10 cellular contexts compared by ENCODE assay signal in the genomic region with DNA sequence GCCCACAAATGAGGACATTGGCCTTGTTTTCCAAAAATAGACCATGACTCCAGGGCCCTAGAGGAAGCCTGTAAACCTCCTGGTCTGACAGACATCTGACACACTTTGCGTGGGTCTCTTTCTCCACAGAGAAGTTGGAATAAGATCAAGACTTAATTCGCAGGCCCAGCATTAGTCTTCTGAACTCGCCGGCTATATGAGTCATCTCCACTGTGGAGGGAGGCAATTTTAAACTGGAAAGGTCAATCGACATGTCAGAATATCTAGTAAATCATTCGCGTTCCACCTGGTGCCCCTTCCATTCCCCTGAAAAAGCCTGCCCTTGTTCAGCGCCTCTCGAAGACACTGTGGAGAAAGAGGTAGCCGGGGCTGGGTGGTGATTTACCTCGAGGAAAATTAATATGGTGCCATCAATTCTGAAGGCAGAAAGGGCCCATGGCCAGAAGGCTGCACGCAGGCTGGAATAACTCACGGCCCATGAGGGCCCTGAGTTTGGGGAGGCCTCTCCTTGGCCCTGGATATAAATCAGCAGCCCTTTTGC.
DNase-seq lines count a peak whose midpoint lies in the region; ATAC-seq, FAIRE-seq and TF ChIP-seq lines count a peak whose summit lies in the region.
"Had no signal": no experiment of that assay in that cellular context is flagged by ENCODE, and none has a peak within 500 bp of the region (broad histone marks: within the 10 kb centered on the region; RNA-seq: fewer than 3 reads in every experiment).

No MANE protein-coding gene starts in this region.

- TF ChIP-seq CTCF in A673 (conservative IDR thresholded peaks at IDR 0.05; ENCODE audit: low read depth, low read length): no peak
- no peak for TF ChIP-seq CTCF in HCT116 (IDR thresholded peaks at IDR 0.05 in 2 of 3, conservative IDR thresholded peaks at IDR 0.05 in 1 of 3; ENCODE audit: borderline replicate concordance in 1 of 3, insufficient read depth in 1 of 3, low read depth in 2 of 3, low read length in 2 of 3)
- TF ChIP-seq CTCF in brain (conservative IDR thresholded peaks at IDR 0.05): no peak
- no peak for TF ChIP-seq CTCF in mesothelial cell of epicardium (IDR thresholded peaks at IDR 0.05; ENCODE audit: unreplicated experiment)

- 46 to 63% (median 58%) methylated on average over 13 of the region's 13 CpGs for WGBS in small intestine, 3 donors

- CTCF ChIA-PET in A673 (lab: Charles Lee): no interaction called here
- CTCF ChIA-PET in HCT116 (lab: Charles Lee): no interaction called here

- H3K27ac ChIP-seq in A673 (ENCODE audit: low read depth, low read length, poor library complexity, severe bottlenecking) (peak overlapping the region; percentile 42), HCT116 (ENCODE audit: low read depth, low read length) (peak overlapping the region; percentile 58), small intestine (ENCODE audit: low read depth in 1 of 2, low read length in 1 of 2) (peak overlapping the region in 1 of 2 donors; percentile 51)

- peak; percentile 28 for TF ChIP-seq RAD21 in HCT116 (IDR thresholded peaks at IDR 0.05; ENCODE audit: low read depth)

- H3K4me3 Mint-ChIP-seq in brain (no peak overlapping the region), mesothelial cell of epicardium (no peak overlapping the region)
- H3K4me3 Mint-ChIP-seq: neural crest cell had no signal

- DNase-seq in A673 (ENCODE audit: low spot score) (peak; percentile 29), HCT116 (ENCODE audit: low read depth, low spot score) (peak; percentile 58), mesothelial cell of epicardium (ENCODE audit: low spot score in 2 of 2, unreplicated experiment in 2 of 2) (no peak), AML-193 (lab: John Stamatoyannopoulos, UW) (no peak), RPMI8226 (no peak), GOT3 (lab: John Stamatoyannopoulos, UW) (no peak), small intestine (no peak)
- DNase-seq: activated CD4-positive, alpha-beta T cell treated with anti-CD3 and anti-CD28 coated beads for 4 hours had no signal

- H3K4me1 Mint-ChIP-seq in brain (peaks cover 49% of the 10 kb centered on the region), mesothelial cell of epicardium (peaks cover 46% of the 10 kb centered on the region)

- no peaks in the 10 kb centered on the region for H3K27me3 Mint-ChIP-seq in brain
- H3K27me3 Mint-ChIP-seq in mesothelial cell of epicardium (ENCODE audit: low read depth): no peaks in the 10 kb centered on the region

- no peak overlapping the region for H2AFZ ChIP-seq in HCT116 (ENCODE audit: low read depth, low read length, poor library complexity, severe bottlenecking)

- peak overlapping the region; percentile 74 for H3K4me2 ChIP-seq in HCT116 (ENCODE audit: low read length)

- no TSS peak for BruUV-seq in A673 (replicated peaks; lab: Mats Ljungman, UMichigan)
- no TSS peak for BruUV-seq in HCT116 (replicated peaks; lab: Mats Ljungman, UMichigan)

- POLR2A ChIA-PET in A673 (lab: Charles Lee; ENCODE audit: low non-redundant PET) (no interaction called here), HCT116 (lab: Charles Lee) (no interaction called here)

- peak; percentile 68 for ATAC-seq in HCT116

- H3K4me3 ChIP-seq in A673 (ENCODE audit: low read depth, low read length, poor library complexity, severe bottlenecking): no peak overlapping the region
- H3K4me3 ChIP-seq in HCT116 (replicated peaks in 1 of 2; ENCODE audit: low read depth in 1 of 2, low read length in 2 of 2): peak overlapping the region in 1 of 2 experiments; percentile 7; a peak in 2 of 4 replicates
- H3K4me3 ChIP-seq in small intestine (ENCODE audit: low read depth in 1 of 2, low read length in 2 of 2): no peak overlapping the region

- RAD21 ChIA-PET in HCT116 (lab: Charles Lee; ENCODE audit: low non-redundant PET in 1 of 2, low total read pairs in 2 of 2, uncharacterized antibody in 2 of 2, unreplicated experiment in 2 of 2): no interaction called here

- H3K79me2 ChIP-seq in HCT116 (ENCODE audit: insufficient read depth, low read length): no peaks in the 10 kb centered on the region

- intact Hi-C loops in A673 (cut with micrococcal nuclease; ENCODE audit: unreplicated experiment): no loop called here
- intact Hi-C loops in HCT116 (cut with micrococcal nuclease): no loop called here

- H3K36me3 Mint-ChIP-seq in brain (peaks cover 10% of the 10 kb centered on the region), mesothelial cell of epicardium (peaks cover 9% of the 10 kb centered on the region)

- peak overlapping the region; percentile 14 for H3K9ac ChIP-seq in HCT116 (ENCODE audit: low read length)

- H3K36me3 ChIP-seq in A673 (ENCODE audit: insufficient read depth, low read length, poor library complexity, severe bottlenecking) (no peaks in the 10 kb centered on the region), HCT116 (ENCODE audit: control insufficient read depth in 1 of 2, insufficient read depth in 2 of 2, low read length in 2 of 2) (no peaks in the 10 kb centered on the region), small intestine (ENCODE audit: control insufficient read depth in 2 of 2, insufficient read depth in 2 of 2, low read length in 2 of 2) (peaks cover 0 to 4% of the 10 kb centered on the region in 2 donors)

- no peaks in the 10 kb centered on the region for H3K9me2 ChIP-seq in HCT116 (ENCODE audit: insufficient read depth)

- no peak for TF ChIP-seq POLR2A in HCT116 (IDR thresholded peaks at IDR 0.05; ENCODE audit: borderline replicate concordance, extremely low read depth, insufficient read depth, insufficient read length)

- H3K4me1 ChIP-seq in A673 (ENCODE audit: insufficient read depth, low read length, poor library complexity, severe bottlenecking): peaks cover 11% of the 10 kb centered on the region
- peaks cover 61 to 72% of the 10 kb centered on the region in 2 experiments for H3K4me1 ChIP-seq in HCT116 (ENCODE audit: control insufficient read depth in 1 of 2, insufficient read depth in 2 of 2, low read length in 2 of 2)
- H3K4me1 ChIP-seq in small intestine (ENCODE audit: control insufficient read depth in 2 of 2, insufficient read depth in 1 of 2, low read depth in 1 of 2, low read length in 1 of 2): peaks cover 2 to 7% of the 10 kb centered on the region in 2 donors

- H3K9me3 Mint-ChIP-seq in brain (no peaks in the 10 kb centered on the region), mesothelial cell of epicardium (no peaks in the 10 kb centered on the region)
- H3K9me3 Mint-ChIP-seq: neural crest cell had no signal

- no peaks in the 10 kb centered on the region for H4K20me1 ChIP-seq in HCT116 (ENCODE audit: insufficient read depth)

- no peaks in the 10 kb centered on the region for H3K9me3 ChIP-seq in A673 (ENCODE audit: low read depth, low read length, poor library complexity, severe bottlenecking)
- H3K9me3 ChIP-seq in HCT116 (ENCODE audit: control insufficient read depth in 1 of 2, insufficient read depth in 1 of 2, low read depth in 1 of 2, low read length in 2 of 2): no peaks in the 10 kb centered on the region
- no peaks in the 10 kb centered on the region for H3K9me3 ChIP-seq in small intestine (ENCODE audit: control insufficient read depth, low read depth)

- H3K27me3 ChIP-seq in A673 (replicated peaks; ENCODE audit: insufficient read depth, low read depth, low read length, poor library complexity) (no peaks in the 10 kb centered on the region), HCT116 (ENCODE audit: insufficient read depth, low read length) (no peaks in the 10 kb centered on the region), small intestine (ENCODE audit: control insufficient read depth in 2 of 2, insufficient read depth in 2 of 2, low read length in 2 of 2) (no peaks in the 10 kb centered on the region)

- FAIRE-seq in small intestine (lab: Jason Lieb, UNC): no peak

- H3K27ac Mint-ChIP-seq in brain (peak overlapping the region; percentile 51 to 92 (median 88)), mesothelial cell of epicardium (peak overlapping the region; percentile 90)

TF ChIP-seq in HCT116, 20 proteins besides CTCF, POLR2A, EP300 and RAD21 (continues in another document):
- TF ChIP-seq FOSL1 (IDR thresholded peaks at IDR 0.05; ENCODE audit: low read depth): peak; percentile 92
- TF ChIP-seq YY1 (IDR thresholded peaks at IDR 0.05; ENCODE audit: extremely low read depth, insufficient replicate concordance, low read depth, low read length): no peak
- TF ChIP-seq SRF (IDR thresholded peaks at IDR 0.05; ENCODE audit: low read depth): peak; percentile 58; the same call in 1 of the 2 replicates
- TF ChIP-seq JUND (IDR thresholded peaks at IDR 0.05): peak; percentile 90
- TF ChIP-seq ZFX (IDR thresholded peaks at IDR 0.05): 0 out of 2 replicates have a peak, but pooled peaks have one; percentile 5
- TF ChIP-seq, protein P1, sequence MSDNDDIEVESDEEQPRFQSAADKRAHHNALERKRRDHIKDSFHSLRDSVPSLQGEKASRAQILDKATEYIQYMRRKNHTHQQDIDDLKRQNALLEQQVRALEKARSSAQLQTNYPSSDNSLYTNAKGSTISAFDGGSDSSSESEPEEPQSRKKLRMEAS (IDR thresholded peaks at IDR 0.05): peak; percentile 71
- no peak for TF ChIP-seq ZNF274 (IDR thresholded peaks at IDR 0.05; ENCODE audit: low read depth, low read length)
- peak; percentile 95 for TF ChIP-seq TCF7L2 (IDR thresholded peaks at IDR 0.05; ENCODE audit: borderline replicate concordance, extremely low read depth, insufficient read depth, insufficient read length)
- TF ChIP-seq ZBTB33 (IDR thresholded peaks at IDR 0.05; ENCODE audit: extremely low read depth, insufficient replicate concordance, low read length): no peak
- TF ChIP-seq EZH2phosphoT487 (IDR thresholded peaks at IDR 0.05; ENCODE audit: borderline replicate concordance): no peak
- TF ChIP-seq ELF1 (IDR thresholded peaks at IDR 0.05; ENCODE audit: borderline replicate concordance, low read depth): no peak
- no peak for TF ChIP-seq ATF3 (IDR thresholded peaks at IDR 0.05)

Comparison
In these comparisons a context has a peak if more than half of its experiments do, and no peak if none do; other contexts are left out.
1. DNase-seq: peak in A673 (single experiment) and HCT116 (single experiment); none in mesothelial cell of epicardium (0 of 2), AML-193 (0 of 2), RPMI8226 (single experiment), GOT3 (single experiment) and small intestine (single experiment).